ENCODE assay signal across 21 cellular contexts in genomic region chr5:77311217-77311571, GRCh38.
"Had no signal": no experiment of that assay in that cellular context is flagged by ENCODE, and none has a peak within 500 bp of the region (broad histone marks: within the 10 kb centered on the region; RNA-seq: fewer than 3 reads in every experiment).

No MANE protein-coding gene starts in this region.

- H3K27ac ChIP-seq: gastrocnemius medialis had no signal

- DNase-seq: activated CD4-positive, alpha-beta memory T cell treated with anti-CD3 and anti-CD28 coated beads, Interleukin-2, amount 10 ng/mL, durations not matched to agents 7 days and 5 days; activated CD4-positive, alpha-beta T cell treated with anti-CD3 and anti-CD28 coated beads for 48 hours; activated effector memory CD4-positive, alpha-beta T cell treated with anti-CD3 and anti-CD28 coated beads, Interleukin-2, amount 50 U/mL, for 16 hours; activated naive CD4-positive, alpha-beta T cell treated with anti-CD3 and anti-CD28 coated beads, Interleukin-2, amount 10 ng/mL, durations not matched to agents 7 days and 5 days; activated T-cell treated with anti-CD3 and anti-CD28 coated beads, Interleukin-2, amount 50 U/mL, for 72 hours; caudate nucleus; effector memory CD4-positive, alpha-beta T cell; gastrocnemius medialis; head of caudate nucleus; islet precursor cell; left cardiac atrium; mucosa of descending colon; naive B cell; nucleus accumbens; stimulated activated CD4-positive, alpha-beta T cell treated with anti-CD3 and anti-CD28 coated beads, Interleukin-2, amount 100 ng/mL, for 48 hours; stimulated activated CD8-positive, alpha-beta memory T cell treated with anti-CD3 and anti-CD28 coated beads, Interleukin-4, amount 100 ng/mL, for 48 hours; stimulated activated naive B cell treated with anti-CD40 and anti-IgM and Interleukin-4, amounts not matched to agents 10 μg/mL and 1 μg/mL and 100 μg/mL, for 72 hours; T-helper 2 cell had no signal

- H3K4me3 ChIP-seq: gastrocnemius medialis, mucosa of descending colon, upper lobe of left lung had no signal

- H3K9me3 ChIP-seq: gastrocnemius medialis, mucosa of descending colon, upper lobe of left lung had no signal

- ATAC-seq: activated T-cell treated with anti-CD3 and anti-CD28 coated beads, Interleukin-2, amount 50 U/mL, for 72 hours; esophagus mucosa; gastrocnemius medialis; mucosa of descending colon; sciatic nerve; stimulated activated naive B cell treated with anti-CD40 and anti-IgM and Interleukin-4, amounts not matched to agents 10 μg/mL and 1 μg/mL and 100 μg/mL, for 72 hours had no signal

- H3K36me3 ChIP-seq: gastrocnemius medialis, upper lobe of left lung had no signal

- H3K27me3 ChIP-seq: gastrocnemius medialis, upper lobe of left lung had no signal

- H3K4me1 ChIP-seq: gastrocnemius medialis had no signal
